ENCODE assay signal across 2 cellular contexts in genomic region chr3:2579206-2579605, GRCh38.
TF ChIP-seq lines count a peak whose summit lies in the region.

No MANE protein-coding gene starts in this region.

TF ChIP-seq in SK-N-SH, 30 proteins besides CTCF, POLR2A, EP300 and RAD21 (continued from another document):
- TF ChIP-seq USF1 (IDR thresholded peaks at IDR 0.05; ENCODE audit: borderline replicate concordance, low read depth): no peak
- TF ChIP-seq GABPA (IDR thresholded peaks at IDR 0.05; ENCODE audit: low read depth): no peak
- TF ChIP-seq MXI1 (IDR thresholded peaks at IDR 0.05; ENCODE audit: low read depth, low read length): no peak
- no peak for TF ChIP-seq IRF3 (IDR thresholded peaks at IDR 0.05; ENCODE audit: low read depth, low read length)
- no peak for TF ChIP-seq TAF1 (IDR thresholded peaks at IDR 0.05; ENCODE audit: borderline replicate concordance, low read depth, low read length)
- no peak for TF ChIP-seq FOXJ3 (CRISPR knock-in tag; IDR thresholded peaks at IDR 0.05)
- TF ChIP-seq GATA2 (CRISPR knock-in tag; IDR thresholded peaks at IDR 0.05): no peak
- TF ChIP-seq YY1 (IDR thresholded peaks at IDR 0.05; ENCODE audit: low read depth): no peak

TF ChIP-seq in SK-N-SH treated with all-trans-retinoic acid at 6 μM for 48 hours, 23 proteins besides CTCF, POLR2A, EP300 and RAD21 (continued from another document):
- TF ChIP-seq PATZ1 (CRISPR knock-in tag; IDR thresholded peaks at IDR 0.05; ENCODE audit: borderline replicate concordance) (no peak), ISL1 (CRISPR knock-in tag; IDR thresholded peaks at IDR 0.05) (no peak), ESRRG (CRISPR knock-in tag; IDR thresholded peaks at IDR 0.05) (no peak), ZNF565 (CRISPR knock-in tag; conservative IDR thresholded peaks at IDR 0.05; ENCODE audit: low read depth) (no peak), ZFP3 (CRISPR knock-in tag; IDR thresholded peaks at IDR 0.05) (no peak), BACH2 (CRISPR knock-in tag; IDR thresholded peaks at IDR 0.05; ENCODE audit: borderline replicate concordance) (no peak), CSRNP3 (CRISPR knock-in tag; IDR thresholded peaks at IDR 0.05) (no peak), SNAI2 (CRISPR knock-in tag; IDR thresholded peaks at IDR 0.05) (no peak), CSDC2 (CRISPR knock-in tag; IDR thresholded peaks at IDR 0.05) (no peak)
- TF ChIP-seq, protein P1, sequence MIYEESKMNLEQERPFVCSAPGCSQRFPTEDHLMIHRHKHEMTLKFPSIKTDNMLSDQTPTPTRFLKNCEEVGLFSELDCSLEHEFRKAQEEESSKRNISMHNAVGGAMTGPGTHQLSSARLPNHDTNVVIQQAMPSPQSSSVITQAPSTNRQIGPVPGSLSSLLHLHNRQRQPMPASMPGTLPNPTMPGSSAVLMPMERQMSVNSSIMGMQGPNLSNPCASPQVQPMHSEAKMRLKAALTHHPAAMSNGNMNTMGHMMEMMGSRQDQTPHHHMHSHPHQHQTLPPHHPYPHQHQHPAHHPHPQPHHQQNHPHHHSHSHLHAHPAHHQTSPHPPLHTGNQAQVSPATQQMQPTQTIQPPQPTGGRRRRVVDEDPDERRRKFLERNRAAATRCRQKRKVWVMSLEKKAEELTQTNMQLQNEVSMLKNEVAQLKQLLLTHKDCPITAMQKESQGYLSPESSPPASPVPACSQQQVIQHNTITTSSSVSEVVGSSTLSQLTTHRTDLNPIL (CRISPR knock-in tag; IDR thresholded peaks at IDR 0.05; ENCODE audit: low read depth): no peak
